ENCODE assay signal across 22 cellular contexts in the genomic region with DNA sequence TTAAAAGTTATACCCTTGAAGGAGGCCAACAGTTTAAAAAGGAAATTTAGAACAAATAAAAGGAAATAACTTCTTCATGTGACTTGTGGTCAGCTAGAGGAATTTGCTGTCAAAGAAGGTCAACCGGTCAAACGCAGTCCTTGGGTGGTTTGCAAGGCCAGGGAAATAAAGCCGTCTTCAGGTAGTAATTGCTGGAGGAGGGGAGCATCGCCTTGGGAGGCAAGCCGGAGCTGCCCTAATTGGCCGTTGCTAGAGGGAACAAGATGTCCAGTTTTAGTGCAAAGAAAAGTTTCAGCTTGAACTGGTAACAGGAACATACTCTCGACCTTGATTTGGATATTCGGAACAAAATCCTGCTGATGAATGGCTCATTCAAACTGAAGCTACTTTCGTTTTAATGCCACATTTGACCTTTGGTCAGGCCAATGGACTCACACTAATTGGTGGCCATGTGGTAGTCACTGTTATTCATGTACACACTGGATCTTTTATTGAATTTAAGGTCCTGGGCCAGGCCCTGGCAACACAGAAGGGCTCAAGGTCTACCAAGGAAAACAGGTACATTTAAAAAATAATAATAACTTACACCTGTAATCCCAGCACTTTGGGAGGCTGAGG. TPM values are rescaled to one million over a fixed set of nuclear protein-coding genes. Genes with fewer than 3 reads are reported as not detected.
A peak's percentile ranks its signal among the peaks of the same experiment; 100 is the strongest.
DNase-seq lines count a peak whose midpoint lies in the region; ATAC-seq and TF ChIP-seq lines count a peak whose summit lies in the region.
"Had no signal": no experiment of that assay in that cellular context is flagged by ENCODE, and none has a peak within 500 bp of the region (broad histone marks: within the 10 kb centered on the region; RNA-seq: fewer than 3 reads in every experiment).

No MANE protein-coding gene starts in this region.

- no peaks in the 10 kb centered on the region for H3K9me3 ChIP-seq in effector memory CD4-positive, alpha-beta T cell (ENCODE audit: control insufficient read depth, low read length)
- H3K9me3 ChIP-seq: breast epithelium, esophagus squamous epithelium, heart left ventricle, right atrium auricular region had no signal

- no peaks in the 10 kb centered on the region for H3K36me3 ChIP-seq in effector memory CD4-positive, alpha-beta T cell (ENCODE audit: control insufficient read depth, insufficient read depth, low read length)
- H3K36me3 ChIP-seq: breast epithelium, esophagus squamous epithelium, heart left ventricle, right atrium auricular region, WERI-Rb-1 had no signal

- in situ Hi-C loops in astrocyte of the spinal cord (cut with HindIII; ENCODE audit: low sequenced_read_pairs), result no loop called here

- DNase-seq in ELR (ENCODE audit: low read depth) (peak; percentile 46), astrocyte of the spinal cord (ENCODE audit: low read depth, low spot score) (peak; percentile 20), left colon (peak in 1 of 2 donors; percentile 7), skeletal muscle cell (ENCODE audit: low read depth) (peak; percentile 41), AG08395 (ENCODE audit: low spot score) (no peak), NCI-H2171 treated with DMSO at 0.1 percent for 48 hours (lab: John Stamatoyannopoulos, UW) (no peak), NCI-H226 (no peak)
- DNase-seq in effector memory CD4-positive, alpha-beta T cell, result no peak
- DNase-seq: activated CD8-positive, alpha-beta T cell treated with anti-CD3 and anti-CD28 coated beads, Interleukin-2, amount 10 ng/mL, durations not matched to agents 7 days and 5 days; activated T-cell treated with anti-CD3 and anti-CD28 coated beads, Interleukin-2, amount 50 U/mL, for 4 hours; CD8-positive, alpha-beta memory T cell; esophagus squamous epithelium; heart left ventricle; immature natural killer cell; NCI-H2029 treated with DMSO at 0.1 percent for 48 hours; NCI-H524 treated with DMSO at 0.1 percent for 48 hours; SHP77 treated with DMSO at 0.1 percent for 48 hours; stimulated activated CD4-positive, alpha-beta T cell treated with anti-CD3 and anti-CD28 coated beads, Interleukin-1b, Interleukin-23, amount 100 ng/mL, for 48 hours; T-helper 17 cell; WERI-Rb-1 had no signal

- H3K4me1 ChIP-seq in effector memory CD4-positive, alpha-beta T cell (ENCODE audit: control insufficient read depth, insufficient read depth, low read length, poor library complexity, severe bottlenecking), result no peaks in the 10 kb centered on the region
- H3K4me1 ChIP-seq: breast epithelium, esophagus squamous epithelium, right atrium auricular region had no signal

- peak; percentile 92 for ATAC-seq in left colon
- ATAC-seq: activated CD8-positive, alpha-beta T cell treated with anti-CD3 and anti-CD28 coated beads, Interleukin-2, amount 10 ng/mL, durations not matched to agents 7 days and 5 days; activated T-cell treated with anti-CD3 and anti-CD28 coated beads, Interleukin-2, amount 50 U/mL, for 4 hours; heart left ventricle; T-helper 17 cell had no signal

- no peak overlapping the region for H3K27ac ChIP-seq in effector memory CD4-positive, alpha-beta T cell (ENCODE audit: insufficient read depth, low read length, poor library complexity, severe bottlenecking)
- H3K27ac ChIP-seq: breast epithelium, esophagus squamous epithelium, right atrium auricular region, WERI-Rb-1 had no signal

- H3K4me3 ChIP-seq in astrocyte of the spinal cord (ENCODE audit: low read depth, low read length), result no peak overlapping the region
- H3K4me3 ChIP-seq in skeletal muscle cell (ENCODE audit: low read depth, low read length), result no peak overlapping the region
- H3K4me3 ChIP-seq in effector memory CD4-positive, alpha-beta T cell (ENCODE audit: insufficient read depth, low read depth, low read length, poor library complexity, severe bottlenecking), result no peak overlapping the region
- H3K4me3 ChIP-seq: breast epithelium, esophagus squamous epithelium, right atrium auricular region had no signal

- H3K27me3 ChIP-seq in effector memory CD4-positive, alpha-beta T cell (replicated peaks; ENCODE audit: control insufficient read depth, insufficient read depth, low read length, poor library complexity, severe bottlenecking), result no peaks in the 10 kb centered on the region
- H3K27me3 ChIP-seq: breast epithelium, esophagus squamous epithelium, heart left ventricle, right atrium auricular region had no signal

- intact Hi-C loops in left colon (cut with DNase I, micrococcal nuclease), result no loop called here

- TF ChIP-seq CTCF in astrocyte of the spinal cord (IDR thresholded peaks at IDR 0.05; ENCODE audit: low read depth, low read length), result no peak

RNA-seq across cellular contexts. Expression of a gene that starts 47.0 kb away (rescaled TPM):
- 10 to 100 TPM; 57.6 to 71.7 TPM for total RNA-seq in left colon
- total RNA-seq: activated CD8-positive, alpha-beta T cell treated with anti-CD3 and anti-CD28 coated beads, Interleukin-2, amount 10 ng/mL, durations not matched to agents 7 days and 5 days had no signal

Comparison
In these comparisons a context has a peak if more than half of its experiments do, and no peak if none do; other contexts are left out.
1. DNase-seq: peak in ELR (single experiment), astrocyte of the spinal cord (single experiment) and skeletal muscle cell (single experiment); none in effector memory CD4-positive, alpha-beta T cell (0 of 3), AG08395 (single experiment), NCI-H2171 treated with DMSO at 0.1 percent for 48 hours (single experiment) and NCI-H226 (single experiment).